8 cellular contexts compared by ENCODE assay signal in the genomic region with DNA sequence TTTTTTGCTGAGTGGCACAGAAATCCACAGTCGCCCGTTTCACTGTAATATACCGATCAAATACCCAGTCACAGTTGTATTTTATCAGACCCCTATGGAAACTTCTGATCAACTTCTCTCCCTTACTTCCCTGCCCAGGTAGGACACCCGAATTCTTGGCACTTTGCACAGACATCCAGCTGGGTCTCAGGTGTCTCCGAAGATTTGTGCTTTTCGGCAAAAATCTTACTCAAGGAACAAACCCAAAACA. TPM values are rescaled to one million over a fixed set of nuclear protein-coding genes. Genes with fewer than 3 reads are reported as not detected.
DNase-seq lines count a peak whose midpoint lies in the region; ATAC-seq and TF ChIP-seq lines count a peak whose summit lies in the region.

No MANE protein-coding gene starts in this region.

- intact Hi-C loops in esophagus squamous epithelium (cut with DNase I), result no loop called here
- intact Hi-C loops in posterior vena cava (cut with DNase I), result no loop called here

- H3K9me3 ChIP-seq in DOHH2 (ENCODE audit: control insufficient read depth, insufficient read depth, low read length), result no peaks in the 10 kb centered on the region
- H3K9me3 ChIP-seq in esophagus squamous epithelium, result no peaks in the 10 kb centered on the region
- H3K9me3 ChIP-seq in parathyroid adenoma (ENCODE audit: control insufficient read depth, low read length), result no peaks in the 10 kb centered on the region

- POLR2A ChIA-PET in RWPE1 (lab: Yijun Ruan, JAX; ENCODE audit: low non-redundant PET), result no interaction called here

- no peak for TF ChIP-seq POLR2A in esophagus squamous epithelium (IDR thresholded peaks at IDR 0.05)

- WGBS in esophagus squamous epithelium, 2 donors, result 5 to 18% methylated on average over 5 to 6 of the region's 6 CpGs

- H4K20me1 ChIP-seq in DOHH2 (ENCODE audit: control insufficient read depth, insufficient read depth, low read depth, low read length), result no peaks in the 10 kb centered on the region

- peak overlapping the region; percentile 64 for H3K4me3 ChIP-seq in DOHH2 (ENCODE audit: low read length)
- peak overlapping the region; percentile 74 to 86 (median 82) for H3K4me3 ChIP-seq in esophagus squamous epithelium
- peak overlapping the region; percentile 56 for H3K4me3 ChIP-seq in parathyroid adenoma (ENCODE audit: low read depth, low read length)

- H3F3A ChIP-seq in DOHH2 (ENCODE audit: control insufficient read depth, insufficient read depth), result no peaks in the 10 kb centered on the region

- no peak overlapping the region for H3K27ac ChIP-seq in DOHH2 (ENCODE audit: low read depth, low read length)
- peak overlapping the region; percentile 88 for H3K27ac ChIP-seq in RWPE1
- H3K27ac ChIP-seq in esophagus squamous epithelium, result peak overlapping the region; percentile 85 to 96 (median 95)
- peak overlapping the region; percentile 3 for H3K27ac ChIP-seq in parathyroid adenoma

- H3K27me3 ChIP-seq in DOHH2 (ENCODE audit: control insufficient read depth, low read length), result peaks cover 49% of the 10 kb centered on the region
- no peaks in the 10 kb centered on the region for H3K27me3 ChIP-seq in esophagus squamous epithelium
- no peaks in the 10 kb centered on the region for H3K27me3 ChIP-seq in parathyroid adenoma (ENCODE audit: control insufficient read depth, insufficient read depth, low read length)

- no peaks in the 10 kb centered on the region for H3K9me2 ChIP-seq in DOHH2 (replicated peaks; ENCODE audit: control insufficient read depth, low read length)

- TF ChIP-seq CTCF in DOHH2 (IDR thresholded peaks at IDR 0.05; ENCODE audit: low read depth, low read length, poor library complexity, severe bottlenecking), result no peak
- TF ChIP-seq CTCF in RWPE1 (conservative IDR thresholded peaks at IDR 0.05; ENCODE audit: low read depth), result no peak
- TF ChIP-seq CTCF in esophagus squamous epithelium (IDR thresholded peaks at IDR 0.05), result peak in 1 of 6 experiments; percentile 11
- TF ChIP-seq CTCF in parathyroid adenoma (IDR thresholded peaks at IDR 0.05), result no peak

- H2AFZ ChIP-seq in parathyroid adenoma, result peak overlapping the region; percentile 96

- H3K79me2 ChIP-seq in DOHH2 (ENCODE audit: control insufficient read depth, low read length) (no peaks in the 10 kb centered on the region), parathyroid adenoma (no peaks in the 10 kb centered on the region)

- DNase-seq in RWPE1 (ENCODE audit: low spot score) (no peak), esophagus squamous epithelium (lab: John Stamatoyannopoulos, UW) (no peak), NCI-H1436 treated with DMSO at 0.1 percent for 48 hours (lab: John Stamatoyannopoulos, UW) (no peak), posterior vena cava (ENCODE audit: low spot score) (no peak)
- DNase-seq in NK-92 treated with Interleukin-12 subunit alpha and Interleukin-12 subunit beta, amount 100 ng/mL, for 24 hours (lab: John Stamatoyannopoulos, UW), result no peak

- H3K9ac ChIP-seq in parathyroid adenoma, result no peak overlapping the region

- CTCF ChIA-PET in RWPE1 (lab: Yijun Ruan, JAX), result interaction anchor here (0.6 kb wide), 1 partner anchor 82 kb away, joined by 3 read pairs; no protein-coding TSS in a partner anchor

- 0 out of 2 replicates have a peak, but pooled peaks cover 3% of the 10 kb centered on the region for H3K4me1 ChIP-seq in DOHH2 (ENCODE audit: control insufficient read depth, low read length)
- peaks cover 4 to 51% (median 6%) of the 10 kb centered on the region in 3 donors for H3K4me1 ChIP-seq in esophagus squamous epithelium
- H3K4me1 ChIP-seq in parathyroid adenoma, result no peaks in the 10 kb centered on the region

- no peaks in the 10 kb centered on the region for H3K36me3 ChIP-seq in DOHH2 (ENCODE audit: control insufficient read depth, low read length)
- H3K36me3 ChIP-seq in esophagus squamous epithelium, result no peaks in the 10 kb centered on the region
- no peaks in the 10 kb centered on the region for H3K36me3 ChIP-seq in parathyroid adenoma (ENCODE audit: control insufficient read depth, insufficient read depth, low read length)

- no peak for ATAC-seq in GM19467 (IDR thresholded peaks at IDR 0.05; ENCODE audit: unreplicated experiment)

- H3K4me2 ChIP-seq in DOHH2 (ENCODE audit: low read length) (peak overlapping the region; percentile 53), parathyroid adenoma (ENCODE audit: low read length) (peak overlapping the region; percentile 70)

RNA-seq across cellular contexts. Expression of a gene that starts 0.6 kb away (rescaled TPM):
- total RNA-seq in esophagus squamous epithelium (10 to 100 TPM; 37.0 to 71.2 (median 40.5) TPM), posterior vena cava (under 1 TPM; 0.67 to 0.74 TPM)

Comparison
In these comparisons a context has a peak if more than half of its experiments do, and no peak if none do; other contexts are left out.
1. RNA of a gene that starts 0.6 kb away (total RNA-seq): 37.0 to 71.2 TPM in esophagus squamous epithelium; 0.67 to 0.74 TPM in posterior vena cava; every median in the first group is over 10 times any median in the second.
2. Peak in every context shown above with its lines, with median percentiles within 50 percentile points of each other: H3K4me3 ChIP-seq.